25 cellular contexts compared by ENCODE assay signal in genomic region chr22:36544107-36544620, GRCh38. TPM values are rescaled to one million over a fixed set of nuclear protein-coding genes. Genes with fewer than 3 reads are reported as not detected.
DNase-seq lines count a peak whose midpoint lies in the region; ATAC-seq and TF ChIP-seq lines count a peak whose summit lies in the region.
"Had no signal": no experiment of that assay in that cellular context is flagged by ENCODE, and none has a peak within 500 bp of the region (broad histone marks: within the 10 kb centered on the region; RNA-seq: fewer than 3 reads in every experiment).

No MANE protein-coding gene starts in this region.

- CTCF ChIA-PET in IMR-90 (lab: Yijun Ruan, JAX): interaction anchor here (1.0 to 1.2 kb wide), 2 partner anchors 231 to 312 kb away, joined by 3 to 5 read pairs; no protein-coding TSS in a partner anchor
- CTCF ChIA-PET in activated CD4-positive, alpha-beta memory T cell treated with anti-CD3 and anti-CD28 coated beads for 36 hours (lab: Charles Lee): interaction anchor here (0.9 to 2.2 kb wide), 4 partner anchors 14 to 312 kb away, joined by 3 to 10 read pairs (median 4); no protein-coding TSS in a partner anchor

- DNase-seq in AG09309 (ENCODE audit: low read depth) (peak; percentile 57), IMR-90 (peak; percentile 74), amniotic epithelial cell (ENCODE audit: low read depth) (peak; percentile 81), foreskin fibroblast (peak; percentile 18 to 62), AML-193 (lab: John Stamatoyannopoulos, UW) (no peak), NOMO-1 treated with DMSO at 0.1 percent for 48 hours (lab: John Stamatoyannopoulos, UW; ENCODE audit: unreplicated experiment) (no peak)
- no peak for DNase-seq in activated CD4-positive, alpha-beta memory T cell treated with anti-CD3 and anti-CD28 coated beads for 36 hours
- DNase-seq: activated CD4-positive, alpha-beta memory T cell treated with anti-CD3 and anti-CD28 coated beads, Interleukin-2, amount 10 ng/mL, durations not matched to agents 7 days and 5 days; activated T-cell treated with anti-CD3 and anti-CD28 coated beads, Interleukin-2, amount 50 U/mL, for 24 hours; CD8-positive, alpha-beta T cell; DMS79; hippocampal formation; NCI-H1417 treated with DMSO at 0.1 percent for 48 hours; NCI-H524 treated with DMSO at 0.1 percent for 48 hours; nephron progenitor cell; SHP77 treated with DMSO at 0.1 percent for 48 hours; small intestine; stimulated activated CD4-positive, alpha-beta T cell treated with anti-CD3 and anti-CD28 coated beads, Interleukin-2, amount 100 ng/mL, for 48 hours; stimulated activated naive CD8-positive, alpha-beta T cell treated with anti-CD3 and anti-CD28 coated beads, Interleukin-15, amount 100 ng/mL, for 72 hours; T-cell; WERI-Rb-1 had no signal

- no peak overlapping the region for H3K9ac ChIP-seq in IMR-90 (ENCODE audit: low read depth, low read length)

- no peak overlapping the region for H3K14ac ChIP-seq in IMR-90 (replicated peaks; ENCODE audit: low read depth, low read length)

- H3K4me2 ChIP-seq in IMR-90 (ENCODE audit: low read depth, low read length): no peak overlapping the region

- no TSS peak for BruUV-seq in IMR-90 (replicated peaks; lab: Mats Ljungman, UMichigan)

- H3K4me1 ChIP-seq in IMR-90 (ENCODE audit: control insufficient read depth, insufficient read depth, low read length): peaks cover 13% of the 10 kb centered on the region; the same call in 1 of the 2 replicates
- H3K4me1 ChIP-seq: vagina had no signal

- peak overlapping the region; percentile 54; the same call in 1 of the 2 replicates for H2BK120ac ChIP-seq in IMR-90 (ENCODE audit: low read depth, low read length)

- peaks cover 4% of the 10 kb centered on the region; the same call in 1 of the 2 replicates for H4K20me1 ChIP-seq in IMR-90 (ENCODE audit: insufficient read depth, low read length)

- POLR2A ChIA-PET in IMR-90 (lab: Charles Lee; ENCODE audit: unreplicated experiment): interaction anchor here (0.7 kb wide), 1 partner anchor 308 kb away, joined by 3 read pairs; no protein-coding TSS in a partner anchor
- POLR2A ChIA-PET in activated CD4-positive, alpha-beta memory T cell treated with anti-CD3 and anti-CD28 coated beads for 36 hours (lab: Charles Lee): no interaction called here

- H3K9me1 ChIP-seq in IMR-90 (ENCODE audit: insufficient read depth, low read length): peaks cover 16% of the 10 kb centered on the region; the same call in 1 of the 2 replicates

- no peak overlapping the region for H4K5ac ChIP-seq in IMR-90 (ENCODE audit: low read depth, low read length)

- H4K8ac ChIP-seq in IMR-90 (ENCODE audit: low read depth in 2 of 2, low read length in 2 of 2): no peak overlapping the region

- H2AFZ ChIP-seq in IMR-90 (replicated peaks; ENCODE audit: low read length, poor library complexity): no peak overlapping the region

- no peak overlapping the region for H3K27ac Mint-ChIP-seq in activated CD4-positive, alpha-beta memory T cell treated with anti-CD3 and anti-CD28 coated beads for 36 hours
- H3K27ac Mint-ChIP-seq: activated CD4-positive, alpha-beta memory T cell treated with anti-CD3 and anti-CD28 coated beads, Interleukin-2, amount 10 ng/mL, durations not matched to agents 7 days and 5 days; activated naive CD4-positive, alpha-beta T cell treated with anti-CD3 and anti-CD28 coated beads, Interleukin-2, amount 50 U/mL, for 24 hours; activated T-cell treated with anti-CD3 and anti-CD28 coated beads, Interleukin-2, amount 50 U/mL, for 24 hours; CD8-positive, alpha-beta T cell; nephron progenitor cell; progenitor cell of endocrine pancreas; stimulated activated naive CD8-positive, alpha-beta T cell treated with anti-CD3 and anti-CD28 coated beads, Interleukin-15, amount 100 ng/mL, for 72 hours; T-cell had no signal

- no peak overlapping the region for H3K27ac ChIP-seq in IMR-90 (ENCODE audit: insufficient read depth, low read length)
- H3K27ac ChIP-seq: vagina, WERI-Rb-1 had no signal

- no peaks in the 10 kb centered on the region for H3K27me3 ChIP-seq in IMR-90 (ENCODE audit: control insufficient read depth, insufficient read depth, low read length)
- H3K27me3 ChIP-seq: vagina had no signal

- H4K91ac ChIP-seq in IMR-90 (ENCODE audit: insufficient read depth, low read depth, low read length): no peak overlapping the region

- no peak overlapping the region for H3K56ac ChIP-seq in IMR-90 (ENCODE audit: extremely low read depth, insufficient read depth, low read length)

- H2BK20ac ChIP-seq in IMR-90 (ENCODE audit: low read depth, low read length): 0 out of 2 replicates have a peak overlapping the region, but pooled peaks have one; percentile 37

- TF ChIP-seq POLR2A in IMR-90 (IDR thresholded peaks at IDR 0.05; ENCODE audit: low read depth, low read length): no peak

- no peak for TF ChIP-seq RAD21 in IMR-90 (IDR thresholded peaks at IDR 0.05; ENCODE audit: low read length)

- H2AK5ac ChIP-seq in IMR-90 (ENCODE audit: low read depth, low read length): 0 out of 2 replicates have a peak overlapping the region, but pooled peaks have one; percentile 30

- H3K4ac ChIP-seq in IMR-90 (ENCODE audit: low read depth, low read length): no peak overlapping the region

- in situ Hi-C loops in IMR-90 (cut with MboI; ENCODE audit: low sequenced_read_pairs): loop anchor here (10.0 kb wide), 1 partner anchor 231 kb away; the partner anchor contains the start of gene IFT27

- H3K9me3 Mint-ChIP-seq in activated CD4-positive, alpha-beta memory T cell treated with anti-CD3 and anti-CD28 coated beads for 36 hours: no peaks in the 10 kb centered on the region
- H3K9me3 Mint-ChIP-seq: activated CD4-positive, alpha-beta memory T cell treated with anti-CD3 and anti-CD28 coated beads, Interleukin-2, amount 10 ng/mL, durations not matched to agents 7 days and 5 days; activated naive CD4-positive, alpha-beta T cell treated with anti-CD3 and anti-CD28 coated beads, Interleukin-2, amount 50 U/mL, for 24 hours; activated T-cell treated with anti-CD3 and anti-CD28 coated beads, Interleukin-2, amount 50 U/mL, for 24 hours; CD8-positive, alpha-beta T cell; nephron progenitor cell; stimulated activated naive CD8-positive, alpha-beta T cell treated with anti-CD3 and anti-CD28 coated beads, Interleukin-15, amount 100 ng/mL, for 72 hours; T-cell had no signal

- H3K36me3 Mint-ChIP-seq in activated CD4-positive, alpha-beta memory T cell treated with anti-CD3 and anti-CD28 coated beads for 36 hours: no peaks in the 10 kb centered on the region
- H3K36me3 Mint-ChIP-seq: activated naive CD4-positive, alpha-beta T cell treated with anti-CD3 and anti-CD28 coated beads, Interleukin-2, amount 50 U/mL, for 24 hours; CD8-positive, alpha-beta T cell; T-cell had no signal

- H3K23ac ChIP-seq in IMR-90 (ENCODE audit: low read depth, low read length): no peak overlapping the region

- H3K79me1 ChIP-seq in IMR-90 (ENCODE audit: low read depth in 1 of 2, low read length in 2 of 2): no peaks in the 10 kb centered on the region

- ATAC-seq in IMR-90 (ENCODE audit: low read depth) (no peak), HG02973 (IDR thresholded peaks at IDR 0.05; ENCODE audit: unreplicated experiment) (no peak)
- ATAC-seq: CD8-positive, alpha-beta T cell; stimulated activated naive CD8-positive, alpha-beta T cell treated with anti-CD3 and anti-CD28 coated beads, Interleukin-15, amount 100 ng/mL, for 72 hours; T-cell had no signal

- intact Hi-C loops in IMR-90 (cut with micrococcal nuclease): no loop called here
- intact Hi-C loops in activated CD4-positive, alpha-beta memory T cell treated with anti-CD3 and anti-CD28 coated beads for 36 hours (cut with micrococcal nuclease): loop anchor here (5.0 kb wide), 1 partner anchor 433 kb away; no protein-coding TSS in a partner anchor

- no peak overlapping the region for H3K18ac ChIP-seq in IMR-90 (ENCODE audit: low read depth, low read length)

- no peak overlapping the region for H2BK5ac ChIP-seq in IMR-90 (ENCODE audit: low read depth, low read length, poor library complexity, severe bottlenecking)

- TF ChIP-seq CTCF in AG09309 (IDR thresholded peaks at IDR 0.05; ENCODE audit: control insufficient read depth, insufficient read depth, low read depth, low read length, missing control alignments) (no peak), IMR-90 (conservative IDR thresholded peaks at IDR 0.05; ENCODE audit: low read depth, low read length) (no peak), foreskin fibroblast (IDR thresholded peaks at IDR 0.05; ENCODE audit: low read depth, low read length) (no peak)

- H3K27me3 Mint-ChIP-seq in activated CD4-positive, alpha-beta memory T cell treated with anti-CD3 and anti-CD28 coated beads for 36 hours: peaks cover 3% of the 10 kb centered on the region

- no peaks in the 10 kb centered on the region for H3K36me3 ChIP-seq in IMR-90 (ENCODE audit: control insufficient read depth, insufficient read depth, low read length)
- H3K36me3 ChIP-seq: vagina, WERI-Rb-1 had no signal

- peaks cover 15% of the 10 kb centered on the region for H3K4me1 Mint-ChIP-seq in activated CD4-positive, alpha-beta memory T cell treated with anti-CD3 and anti-CD28 coated beads for 36 hours (ENCODE audit: low read depth)

- dilution Hi-C loops in IMR-90 (cut with HindIII; ENCODE audit: low sequenced_read_pairs, unreplicated experiment): no loop called here

- H3K9me3 ChIP-seq in IMR-90 (ENCODE audit: control insufficient read depth, insufficient read depth, low read length): no peaks in the 10 kb centered on the region
- H3K9me3 ChIP-seq: vagina had no signal

- WGBS in IMR-90 (ENCODE audit: extremely low coverage in 2 of 2, insufficient read length in 1 of 2), 2 experiments: 95% methylated on average over 4 of the region's 11 CpGs; no CpG with 5 or more reads in 1 of the 2 experiments

- H3K4me3 Mint-ChIP-seq in activated CD4-positive, alpha-beta memory T cell treated with anti-CD3 and anti-CD28 coated beads for 36 hours: no peak overlapping the region
- H3K4me3 Mint-ChIP-seq: activated CD4-positive, alpha-beta memory T cell treated with anti-CD3 and anti-CD28 coated beads, Interleukin-2, amount 10 ng/mL, durations not matched to agents 7 days and 5 days; activated naive CD4-positive, alpha-beta T cell treated with anti-CD3 and anti-CD28 coated beads, Interleukin-2, amount 50 U/mL, for 24 hours; activated T-cell treated with anti-CD3 and anti-CD28 coated beads, Interleukin-2, amount 50 U/mL, for 24 hours; CD8-positive, alpha-beta T cell; nephron progenitor cell; stimulated activated naive CD8-positive, alpha-beta T cell treated with anti-CD3 and anti-CD28 coated beads, Interleukin-15, amount 100 ng/mL, for 72 hours; T-cell had no signal

- no peak overlapping the region for H2AK9ac ChIP-seq in IMR-90 (replicated peaks; ENCODE audit: low read depth, low read length, poor library complexity)

- H3K4me3 ChIP-seq in AG09309 (ENCODE audit: control insufficient read depth, low read depth, low read length) (no peak overlapping the region), IMR-90 (ENCODE audit: insufficient read depth, low read depth, low read length) (no peak overlapping the region), foreskin fibroblast (ENCODE audit: low read depth in 1 of 2, low read length in 2 of 2) (no peak overlapping the region)
- H3K4me3 ChIP-seq: vagina had no signal

- peak overlapping the region; percentile 11; the same call in 1 of the 3 replicates for H2BK15ac ChIP-seq in IMR-90 (ENCODE audit: low read depth, low read length)

RNA-seq across cellular contexts. Expression of gene EIF3D, which starts 15.2 kb away (rescaled TPM):
- 512 and 746 TPM in 2 replicates for total RNA-seq in IMR-90 (2012; rRNA removed)
- polyA plus RNA-seq in IMR-90 (2012; rRNA removed): 335 and 339 TPM in 2 replicates
- polyA plus RNA-seq in IMR-90 (2012; cell fraction: cytosol; rRNA removed): 440 and 592 TPM in 2 replicates
- 315 and 390 TPM in 2 replicates for polyA plus RNA-seq in IMR-90 (2012; cell fraction: nucleus; rRNA removed; ENCODE audit: low replicate concordance)
- total RNA-seq in activated CD4-positive, alpha-beta memory T cell treated with anti-CD3 and anti-CD28 coated beads for 36 hours: 100 to 1,000 TPM; 314 to 321 TPM

RNA-seq across cellular contexts. Expression of gene FOXRED2, which starts 37.3 kb away (rescaled TPM):
- 1.6 and 1.7 TPM in 2 replicates for total RNA-seq in IMR-90 (2012; rRNA removed)
- polyA plus RNA-seq in IMR-90 (2012; rRNA removed): 4.0 and 4.1 TPM in 2 replicates
- polyA plus RNA-seq in IMR-90 (2012; cell fraction: cytosol; rRNA removed): 2.6 and 4.0 TPM in 2 replicates
- polyA plus RNA-seq in IMR-90 (2012; cell fraction: nucleus; rRNA removed; ENCODE audit: low replicate concordance): 2.5 and 4.6 TPM in 2 replicates
- 10 to 100 TPM; 15.2 to 15.9 TPM for total RNA-seq in activated CD4-positive, alpha-beta memory T cell treated with anti-CD3 and anti-CD28 coated beads for 36 hours

Comparison
In these comparisons a context has a peak if more than half of its experiments do, and no peak if none do; other contexts are left out.
1. DNase-seq: peak in AG09309 (single experiment), IMR-90 (single experiment), amniotic epithelial cell (single experiment) and foreskin fibroblast (2 of 2); none in AML-193 (0 of 2), activated CD4-positive, alpha-beta memory T cell treated with anti-CD3 and anti-CD28 coated beads for 36 hours (single experiment) and NOMO-1 treated with DMSO at 0.1 percent for 48 hours (single experiment).